24 cellular contexts compared by ENCODE assay signal in the genomic region with DNA sequence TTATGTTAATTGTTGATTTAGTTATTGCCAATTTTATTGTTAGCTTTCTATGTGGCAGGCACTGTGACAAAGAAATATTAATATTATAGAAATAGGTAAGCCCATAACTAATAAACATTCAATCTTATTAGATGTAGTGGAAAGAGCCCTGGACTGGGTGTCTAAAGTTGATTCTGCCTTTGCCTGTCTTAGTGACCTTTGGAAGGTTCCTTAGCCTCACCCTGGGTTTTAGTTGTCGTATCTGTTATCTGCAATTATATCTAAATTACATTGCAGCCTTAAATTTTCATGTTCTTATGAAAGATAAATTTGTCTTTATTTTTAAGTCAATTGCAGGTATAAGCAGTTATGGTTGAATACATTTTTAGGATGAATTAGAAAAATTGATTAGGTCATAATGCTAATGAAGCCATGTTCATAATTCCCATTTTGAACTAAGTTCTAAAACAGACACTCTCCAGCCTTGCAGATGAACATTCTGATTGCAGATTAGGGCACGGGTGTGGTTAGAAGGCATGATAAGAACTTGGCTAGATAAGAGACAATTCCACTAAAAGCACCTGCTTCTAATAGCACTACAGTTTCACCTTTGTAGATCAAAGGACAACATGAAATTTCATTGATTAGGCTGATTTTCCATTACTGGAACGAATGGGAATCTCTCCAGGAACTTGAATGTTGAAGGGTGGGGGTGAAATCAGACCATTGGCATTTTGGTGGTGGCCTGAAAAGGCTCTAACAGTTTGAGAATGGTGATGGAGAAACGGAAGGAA. TPM values are rescaled to one million over a fixed set of nuclear protein-coding genes. Genes with fewer than 3 reads are reported as not detected.
"Had no signal": no experiment of that assay in that cellular context is flagged by ENCODE, and none has a peak within 500 bp of the region (broad histone marks: within the 10 kb centered on the region; RNA-seq: fewer than 3 reads in every experiment).

No MANE protein-coding gene starts in this region.

- H3K27ac ChIP-seq: lower lobe of right lung, ovary, right atrium auricular region, skin epidermis, spleen, tibial nerve, upper lobe of left lung, vagina had no signal

- H3K4me3 ChIP-seq: lower lobe of right lung, ovary, right atrium auricular region, skin epidermis, spleen, tibial nerve, upper lobe of left lung, vagina had no signal

- H3K36me3 Mint-ChIP-seq: immature natural killer cell; naive thymus-derived CD4-positive, alpha-beta T cell; natural killer cell treated with Interleukin-12 subunit alpha and Interleukin-12 subunit beta and Interleukin-15 and Interleukin-18, amount 100 ng/mL, for 72 hours; stimulated activated effector memory CD8-positive, alpha-beta T cell treated with anti-CD3 and anti-CD28 coated beads, Interleukin-12 subunit alpha, Interleukin-12 subunit beta, amount 100 ng/mL, for 72 hours had no signal

- H3K27ac Mint-ChIP-seq: immature natural killer cell; naive thymus-derived CD4-positive, alpha-beta T cell; natural killer cell treated with Interleukin-12 subunit alpha and Interleukin-12 subunit beta and Interleukin-15 and Interleukin-18, amount 100 ng/mL, for 72 hours; progenitor cell of endocrine pancreas; stimulated activated effector memory CD8-positive, alpha-beta T cell treated with anti-CD3 and anti-CD28 coated beads, Interleukin-12 subunit alpha, Interleukin-12 subunit beta, amount 100 ng/mL, for 72 hours; stimulated activated naive CD8-positive, alpha-beta T cell treated with anti-CD3 and anti-CD28 coated beads, Interleukin-15, Interleukin-2, amounts not matched to agents 100 ng/mL and 50 ng/mL, for 24 hours had no signal

- H3K4me3 Mint-ChIP-seq: immature natural killer cell; naive thymus-derived CD4-positive, alpha-beta T cell; natural killer cell treated with Interleukin-12 subunit alpha and Interleukin-12 subunit beta and Interleukin-15 and Interleukin-18, amount 100 ng/mL, for 72 hours; stimulated activated effector memory CD8-positive, alpha-beta T cell treated with anti-CD3 and anti-CD28 coated beads, Interleukin-12 subunit alpha, Interleukin-12 subunit beta, amount 100 ng/mL, for 72 hours; stimulated activated naive CD8-positive, alpha-beta T cell treated with anti-CD3 and anti-CD28 coated beads, Interleukin-15, Interleukin-2, amounts not matched to agents 100 ng/mL and 50 ng/mL, for 24 hours had no signal

- H3K36me3 ChIP-seq: lower lobe of right lung, ovary, right atrium auricular region, spleen, tibial nerve, upper lobe of left lung, vagina had no signal

- ATAC-seq: left ventricle myocardium superior; lower lobe of right lung; naive thymus-derived CD4-positive, alpha-beta T cell; natural killer cell treated with Interleukin-12 subunit alpha and Interleukin-12 subunit beta and Interleukin-15 and Interleukin-18, amount 100 ng/mL, for 72 hours; sciatic nerve; stimulated activated effector memory CD8-positive, alpha-beta T cell treated with anti-CD3 and anti-CD28 coated beads, Interleukin-12 subunit alpha, Interleukin-12 subunit beta, amount 100 ng/mL, for 72 hours had no signal

- H3K4me1 ChIP-seq: lower lobe of right lung, right atrium auricular region, spleen, tibial nerve, upper lobe of left lung, vagina had no signal

- H3K9me3 Mint-ChIP-seq: immature natural killer cell; naive thymus-derived CD4-positive, alpha-beta T cell; natural killer cell treated with Interleukin-12 subunit alpha and Interleukin-12 subunit beta and Interleukin-15 and Interleukin-18, amount 100 ng/mL, for 72 hours; stimulated activated effector memory CD8-positive, alpha-beta T cell treated with anti-CD3 and anti-CD28 coated beads, Interleukin-12 subunit alpha, Interleukin-12 subunit beta, amount 100 ng/mL, for 72 hours; stimulated activated naive CD8-positive, alpha-beta T cell treated with anti-CD3 and anti-CD28 coated beads, Interleukin-15, Interleukin-2, amounts not matched to agents 100 ng/mL and 50 ng/mL, for 24 hours had no signal

- H3K9me3 ChIP-seq: lower lobe of right lung, ovary, right atrium auricular region, spleen, tibial nerve, upper lobe of left lung, vagina had no signal

- H3K27me3 ChIP-seq: ovary, right atrium auricular region, spleen, tibial nerve, upper lobe of left lung, vagina had no signal

- DNase-seq: head of caudate nucleus; hypothalamus; immature natural killer cell; kidney; left ventricle myocardium superior; lower lobe of right lung; mammary epithelial cell; mesenchymal stem cell; naive thymus-derived CD4-positive, alpha-beta T cell; ovary; spleen; stimulated activated CD4-positive, alpha-beta T cell treated with anti-CD3 and anti-CD28 coated beads, Interleukin-4, amount 100 ng/mL, for 24 hours; stimulated activated naive CD4-positive, alpha-beta T cell; upper lobe of left lung had no signal

- H3K4me1 Mint-ChIP-seq: immature natural killer cell; naive thymus-derived CD4-positive, alpha-beta T cell; stimulated activated effector memory CD8-positive, alpha-beta T cell treated with anti-CD3 and anti-CD28 coated beads, Interleukin-12 subunit alpha, Interleukin-12 subunit beta, amount 100 ng/mL, for 72 hours had no signal

RNA-seq across cellular contexts. Expression of a gene that starts 17.3 kb away (rescaled TPM):
- total RNA-seq: mammary epithelial cell, pulmonary artery endothelial cell had no signal
- polyA plus RNA-seq: immature natural killer cell; mammary epithelial cell; naive thymus-derived CD4-positive, alpha-beta T cell had no signal
